19 cellular contexts compared by ENCODE assay signal in the genomic region with DNA sequence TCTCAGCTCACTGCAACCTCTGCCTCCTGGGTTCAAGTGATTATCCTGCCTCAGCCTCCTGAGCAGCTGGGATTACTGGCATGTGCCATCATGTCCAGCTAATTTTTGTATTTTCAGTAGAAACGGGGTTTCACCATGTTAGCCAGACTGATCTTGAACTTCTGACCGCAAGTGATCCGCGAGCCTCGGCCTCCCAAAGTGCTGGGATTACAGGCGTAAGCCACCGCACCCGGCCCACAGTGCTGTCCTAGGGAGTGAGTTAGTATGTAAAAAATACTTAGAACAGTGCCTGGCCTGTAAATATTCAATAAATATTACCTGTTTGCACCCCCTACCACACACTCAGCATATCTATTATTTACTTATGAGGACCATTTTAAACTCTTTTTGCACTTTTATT. TPM values are rescaled to one million over a fixed set of nuclear protein-coding genes. Genes with fewer than 3 reads are reported as not detected.
"Had no signal": no experiment of that assay in that cellular context is flagged by ENCODE, and none has a peak within 500 bp of the region (broad histone marks: within the 10 kb centered on the region; RNA-seq: fewer than 3 reads in every experiment).

No MANE protein-coding gene starts in this region.

RNA-seq across cellular contexts. Expression of a gene that starts 38.5 kb away (rescaled TPM):
- total RNA-seq: activated naive CD4-positive, alpha-beta T cell treated with anti-CD3 and anti-CD28 coated beads for 36 hours; activated naive CD4-positive, alpha-beta T cell treated with anti-CD3 and anti-CD28 coated beads, Interleukin-2, amount 50 U/mL, for 72 hours; activated naive CD8-positive, alpha-beta T cell treated with anti-CD3 and anti-CD28 coated beads for 36 hours; activated naive CD8-positive, alpha-beta T cell treated with anti-CD3 and anti-CD28 coated beads, Interleukin-2, amount 10 ng/mL, durations not matched to agents 7 days and 5 days; activated T-cell treated with anti-CD3 and anti-CD28 coated beads, Interleukin-2, amount 50 U/mL, for 4 hours; activated T-cell treated with anti-CD3 and anti-CD28 coated beads, Interleukin-2, amount 50 U/mL, for 72 hours; activated T-helper 1 cell treated with anti-CD3 and anti-CD28 coated beads, Interleukin-12 subunit alpha, Interleukin-12 subunit beta, Interleukin-2, Interleukin-4 antibody, amounts not matched to agents 30 ng/mL and 10 ng/mL and 1 ng/mL, durations not matched to agents 14 hours and 24 hours and 36 hours; activated T-helper 2 cell treated with anti-CD3 and anti-CD28 coated beads, Interferon-gamma antibody, Interleukin-2, Interleukin-4, amounts not matched to agents 10 μg/mL and 5 μg/mL and 100 μg/mL, durations not matched to agents 14 hours and 24 hours and 36 hours; adrenal gland; aorta; ascending aorta; astrocyte; body of pancreas; breast epithelium; bronchial epithelial cell; cardiac muscle cell; cardiac septum; cerebellum had no signal
- polyA plus RNA-seq: adipose tissue, adrenal gland, aorta, cardiac muscle cell had no signal
